In the genomic region with DNA sequence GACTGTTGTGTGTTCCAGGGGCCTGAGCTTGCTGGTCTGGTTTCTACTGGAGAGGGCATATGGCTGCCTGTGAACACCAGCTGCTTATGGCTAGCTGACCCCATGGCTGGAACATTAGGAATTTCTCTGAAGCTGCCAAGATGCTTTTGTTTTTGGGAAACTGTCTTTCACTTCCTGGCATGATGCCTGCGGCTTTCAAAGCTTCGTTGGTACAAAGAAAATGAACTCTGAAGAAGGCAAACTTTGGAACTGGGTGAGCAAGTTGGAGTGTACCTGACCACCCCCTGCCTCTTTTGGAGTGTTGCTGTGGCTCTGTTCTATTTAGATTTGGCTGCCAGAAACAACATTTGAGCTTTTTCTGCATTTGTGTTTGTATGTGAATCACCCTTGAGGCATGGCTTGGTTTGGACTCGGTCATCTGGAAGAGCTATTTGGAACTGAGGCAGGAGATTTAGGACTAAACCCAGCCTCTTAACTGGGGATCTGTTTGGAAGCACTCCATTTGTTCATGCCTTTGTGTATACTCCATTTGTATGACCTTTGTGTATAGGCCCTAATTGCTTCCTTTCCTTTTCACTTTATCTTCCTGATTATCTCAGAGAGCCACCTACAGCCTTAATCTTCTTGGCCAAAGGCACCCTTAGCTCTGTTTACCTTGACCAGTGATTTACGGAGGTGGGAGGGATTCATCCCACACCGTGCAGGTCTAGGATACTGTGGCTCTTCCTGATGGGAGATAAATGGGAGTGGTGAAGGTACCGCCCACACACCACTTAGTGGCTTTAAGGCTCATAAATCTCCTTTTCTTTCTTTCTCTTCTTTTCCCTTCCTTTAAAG, we compare ENCODE assay signal across 10 cellular contexts. TPM values are rescaled to one million over a fixed set of nuclear protein-coding genes. Genes with fewer than 3 reads are reported as not detected.
DNase-seq lines count a peak whose midpoint lies in the region; TF ChIP-seq lines count a peak whose summit lies in the region.
"Had no signal": no experiment of that assay in that cellular context is flagged by ENCODE, and none has a peak within 500 bp of the region (broad histone marks: within the 10 kb centered on the region; RNA-seq: fewer than 3 reads in every experiment).

No MANE protein-coding gene starts in this region.

- no peak overlapping the region for H3K4me3 Mint-ChIP-seq in activated CD4-positive, alpha-beta memory T cell treated with anti-CD3 and anti-CD28 coated beads for 36 hours
- H3K4me3 Mint-ChIP-seq: activated naive CD4-positive, alpha-beta T cell treated with anti-CD3 and anti-CD28 coated beads for 36 hours had no signal

- no peak overlapping the region for H3K9ac ChIP-seq in muscle layer of colon (ENCODE audit: low read length)

- no peaks in the 10 kb centered on the region for H3K27me3 ChIP-seq in muscle layer of colon (ENCODE audit: control insufficient read depth in 1 of 2, insufficient read depth in 2 of 2, low read length in 2 of 2)

- no peaks in the 10 kb centered on the region for H3K9me3 ChIP-seq in muscle layer of colon (ENCODE audit: low read length)

- no peaks in the 10 kb centered on the region for H3K36me3 Mint-ChIP-seq in activated CD4-positive, alpha-beta memory T cell treated with anti-CD3 and anti-CD28 coated beads for 36 hours

- CTCF ChIA-PET in activated CD4-positive, alpha-beta memory T cell treated with anti-CD3 and anti-CD28 coated beads for 36 hours (lab: Charles Lee), result interaction anchor here (0.8 kb wide), 1 partner anchor 490 kb away, joined by 3 read pairs; no protein-coding TSS in a partner anchor

- POLR2A ChIA-PET in activated CD4-positive, alpha-beta memory T cell treated with anti-CD3 and anti-CD28 coated beads for 36 hours (lab: Charles Lee), result interaction anchor here (0.6 kb wide), 1 partner anchor 199 kb away, joined by 3 read pairs; no protein-coding TSS in a partner anchor

- no peaks in the 10 kb centered on the region for H3K4me1 Mint-ChIP-seq in activated CD4-positive, alpha-beta memory T cell treated with anti-CD3 and anti-CD28 coated beads for 36 hours (ENCODE audit: low read depth)

- in situ Hi-C loops in GM13976 (cut with MboI; ENCODE audit: low sequenced_read_pairs, unreplicated experiment), result no loop called here

- H3K27me3 Mint-ChIP-seq in activated CD4-positive, alpha-beta memory T cell treated with anti-CD3 and anti-CD28 coated beads for 36 hours, result no peaks in the 10 kb centered on the region

- no peak overlapping the region for H3K27ac Mint-ChIP-seq in activated CD4-positive, alpha-beta memory T cell treated with anti-CD3 and anti-CD28 coated beads for 36 hours
- H3K27ac Mint-ChIP-seq: activated naive CD4-positive, alpha-beta T cell treated with anti-CD3 and anti-CD28 coated beads for 36 hours had no signal

- H3K27ac ChIP-seq in muscle layer of colon (ENCODE audit: low read depth, low read length), result peak overlapping the region; percentile 57

- TF ChIP-seq CTCF in GM13976 (IDR thresholded peaks at IDR 0.05; ENCODE audit: borderline replicate concordance, control extremely low read depth, extremely low read depth, insufficient read depth, missing control alignments), result no peak

- peak; percentile 22 for DNase-seq in A172 (ENCODE audit: low spot score)
- peak; percentile 14 for DNase-seq in HT-29 (ENCODE audit: low spot score)
- DNase-seq in cerebellum (ENCODE audit: low spot score), result peak; percentile 57
- no peak for DNase-seq in GM13976 (ENCODE audit: low spot score)
- no peak for DNase-seq in effector CD4-positive, alpha-beta T cell
- DNase-seq in activated CD4-positive, alpha-beta memory T cell treated with anti-CD3 and anti-CD28 coated beads for 36 hours, result no peak
- no peak for DNase-seq in GM19240 (ENCODE audit: insufficient read length, low spot score)
- DNase-seq: activated naive CD4-positive, alpha-beta T cell treated with anti-CD3 and anti-CD28 coated beads for 36 hours; KBM-7 had no signal

- no peaks in the 10 kb centered on the region for H3K36me3 ChIP-seq in muscle layer of colon (ENCODE audit: insufficient read depth, low read length)

- H3K4me3 ChIP-seq in muscle layer of colon (ENCODE audit: low read depth in 1 of 2, low read length in 2 of 2), result peak overlapping the region in 1 of 2 donors; percentile 19

- H3K9me3 Mint-ChIP-seq in activated CD4-positive, alpha-beta memory T cell treated with anti-CD3 and anti-CD28 coated beads for 36 hours, result no peaks in the 10 kb centered on the region
- H3K9me3 Mint-ChIP-seq: activated naive CD4-positive, alpha-beta T cell treated with anti-CD3 and anti-CD28 coated beads for 36 hours had no signal

- H3K4me1 ChIP-seq in muscle layer of colon (ENCODE audit: insufficient read depth, low read length), result peaks cover 20% of the 10 kb centered on the region

- intact Hi-C loops in activated CD4-positive, alpha-beta memory T cell treated with anti-CD3 and anti-CD28 coated beads for 36 hours (cut with micrococcal nuclease), result no loop called here

RNA-seq across cellular contexts. Expression of gene CPHXL, which starts 7.2 kb away (rescaled TPM):
- total RNA-seq in A172 (2014; rRNA removed; shearing (Covaris generic)), result not detected in 2 replicates
- total RNA-seq in HT-29 (2014; rRNA removed; shearing (Covaris generic)), result not detected in 2 replicates
- not detected for total RNA-seq in cerebellum
- not detected for total RNA-seq in activated CD4-positive, alpha-beta memory T cell treated with anti-CD3 and anti-CD28 coated beads for 36 hours
- total RNA-seq: activated naive CD4-positive, alpha-beta T cell treated with anti-CD3 and anti-CD28 coated beads for 36 hours had no signal

RNA-seq across cellular contexts. Expression of gene DUXB, which starts 32.3 kb away (rescaled TPM):
- total RNA-seq in A172 (2014; rRNA removed; shearing (Covaris generic)), result not detected in 2 replicates
- not detected in 2 replicates for total RNA-seq in HT-29 (2014; rRNA removed; shearing (Covaris generic))
- total RNA-seq in cerebellum, result not detected
- total RNA-seq in activated CD4-positive, alpha-beta memory T cell treated with anti-CD3 and anti-CD28 coated beads for 36 hours, result not detected
- total RNA-seq: activated naive CD4-positive, alpha-beta T cell treated with anti-CD3 and anti-CD28 coated beads for 36 hours had no signal

RNA-seq across cellular contexts. Expression of gene CPHXL2, which starts 56.7 kb away (rescaled TPM):
- not detected in 2 replicates for total RNA-seq in A172 (2014; rRNA removed; shearing (Covaris generic))
- total RNA-seq in HT-29 (2014; rRNA removed; shearing (Covaris generic)), result not detected in 2 replicates
- not detected for total RNA-seq in cerebellum
- total RNA-seq in activated CD4-positive, alpha-beta memory T cell treated with anti-CD3 and anti-CD28 coated beads for 36 hours, result not detected
- total RNA-seq: activated naive CD4-positive, alpha-beta T cell treated with anti-CD3 and anti-CD28 coated beads for 36 hours had no signal

Comparison
In these comparisons a context has a peak if more than half of its experiments do, and no peak if none do; other contexts are left out.
1. DNase-seq: peak in A172 (single experiment), HT-29 (single experiment) and cerebellum (single experiment); none in GM13976 (single experiment), effector CD4-positive, alpha-beta T cell (single experiment), activated CD4-positive, alpha-beta memory T cell treated with anti-CD3 and anti-CD28 coated beads for 36 hours (single experiment) and GM19240 (single experiment).